In the genomic region with DNA sequence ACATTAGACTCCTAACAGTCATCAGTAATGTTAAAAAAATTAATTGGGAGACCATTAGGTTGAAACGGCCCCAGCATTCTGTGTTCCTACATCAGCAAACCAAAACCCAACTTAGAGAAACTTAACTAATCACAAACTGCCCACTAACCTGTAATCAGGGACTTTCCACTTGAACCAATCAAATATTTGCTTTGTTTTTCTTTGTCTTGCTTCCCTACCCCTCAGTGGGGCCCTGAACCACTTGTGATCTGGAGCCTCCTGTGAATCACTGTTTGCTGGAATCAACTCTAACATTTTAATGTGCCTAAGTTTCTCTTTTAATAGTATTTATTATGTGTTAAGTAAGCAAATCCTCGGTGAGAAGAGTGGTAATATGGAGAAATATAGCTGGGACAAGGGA, we compare ENCODE assay signal across 28 cellular contexts.
"Had no signal": no experiment of that assay in that cellular context is flagged by ENCODE, and none has a peak within 500 bp of the region (broad histone marks: within the 10 kb centered on the region; RNA-seq: fewer than 3 reads in every experiment).

No MANE protein-coding gene starts in this region.

- H3K27ac Mint-ChIP-seq: activated CD4-positive, alpha-beta T cell treated with anti-CD3 and anti-CD28 coated beads for 36 hours; activated CD8-positive, alpha-beta memory T cell treated with anti-CD3 and anti-CD28 coated beads, Interleukin-2, amount 10 ng/mL, durations not matched to agents 7 days and 5 days; activated CD8-positive, alpha-beta T cell treated with anti-CD3 and anti-CD28 coated beads, Interleukin-2, amount 10 ng/mL, durations not matched to agents 7 days and 5 days; activated naive CD4-positive, alpha-beta T cell treated with anti-CD3 and anti-CD28 coated beads, Interleukin-2, amount 50 U/mL, for 24 hours; activated naive CD8-positive, alpha-beta T cell treated with anti-CD3 and anti-CD28 coated beads, Interleukin-2, amount 50 U/mL, for 24 hours; activated T-helper 2 cell treated with anti-CD3 and anti-CD28 coated beads, Interferon-gamma antibody, Interleukin-2, Interleukin-4, amounts not matched to agents 10 μg/mL and 5 μg/mL and 100 μg/mL, durations not matched to agents 14 hours and 24 hours and 36 hours; nephron had no signal

- H3K36me3 ChIP-seq: neutrophil, ovary, vagina had no signal

- FAIRE-seq: bronchial epithelial cell, colon, endometrium, frontal cortex had no signal

- ATAC-seq: activated CD4-positive, alpha-beta T cell treated with anti-CD3 and anti-CD28 coated beads for 36 hours; activated CD8-positive, alpha-beta memory T cell treated with anti-CD3 and anti-CD28 coated beads, Interleukin-2, amount 10 ng/mL, durations not matched to agents 7 days and 5 days; activated CD8-positive, alpha-beta T cell treated with anti-CD3 and anti-CD28 coated beads, Interleukin-2, amount 10 ng/mL, durations not matched to agents 7 days and 5 days; activated naive CD8-positive, alpha-beta T cell treated with anti-CD3 and anti-CD28 coated beads, Interleukin-2, amount 50 U/mL, for 24 hours; left ventricle myocardium superior; sciatic nerve; stimulated activated naive CD8-positive, alpha-beta T cell treated with anti-CD3 and anti-CD28 coated beads, Interleukin-15, Interleukin-2, amounts not matched to agents 100 U/mL and 50 U/mL, for 24 hours had no signal

- H3K27ac ChIP-seq: neutrophil, ovary, skin epidermis, testis, vagina had no signal

- H3K4me3 ChIP-seq: ovary, skin epidermis, testis, vagina had no signal

- H3K9me3 Mint-ChIP-seq: activated naive CD4-positive, alpha-beta T cell treated with anti-CD3 and anti-CD28 coated beads, Interleukin-2, amount 50 U/mL, for 24 hours; activated naive CD8-positive, alpha-beta T cell treated with anti-CD3 and anti-CD28 coated beads, Interleukin-2, amount 50 U/mL, for 24 hours; activated T-helper 2 cell treated with anti-CD3 and anti-CD28 coated beads, Interferon-gamma antibody, Interleukin-2, Interleukin-4, amounts not matched to agents 10 μg/mL and 5 μg/mL and 100 μg/mL, durations not matched to agents 14 hours and 24 hours and 36 hours; central memory CD8-positive, alpha-beta T cell; nephron had no signal

- H3K36me3 Mint-ChIP-seq: activated CD8-positive, alpha-beta memory T cell treated with anti-CD3 and anti-CD28 coated beads, Interleukin-2, amount 10 ng/mL, durations not matched to agents 7 days and 5 days; activated naive CD4-positive, alpha-beta T cell treated with anti-CD3 and anti-CD28 coated beads, Interleukin-2, amount 50 U/mL, for 24 hours had no signal

- DNase-seq: activated CD4-positive, alpha-beta T cell treated with anti-CD3 and anti-CD28 coated beads for 36 hours; activated CD4-positive, CD25-positive, alpha-beta regulatory T cell; activated CD8-positive, alpha-beta memory T cell treated with anti-CD3 and anti-CD28 coated beads, Interleukin-2, amount 10 ng/mL, durations not matched to agents 7 days and 5 days; activated CD8-positive, alpha-beta T cell treated with anti-CD3 and anti-CD28 coated beads, Interleukin-2, amount 10 ng/mL, durations not matched to agents 7 days and 5 days; activated naive CD8-positive, alpha-beta T cell treated with anti-CD3 and anti-CD28 coated beads, Interleukin-2, amount 50 U/mL, for 24 hours; activated T-cell treated with anti-CD3 and anti-CD28 coated beads, Interleukin-2, amount 50 U/mL, for 48 hours; effector CD8-positive, alpha-beta T cell; left ventricle myocardium superior; mesendoderm; ovary; retina; stimulated activated CD4-positive, alpha-beta T cell treated with anti-CD3 and anti-CD28 coated beads, Interleukin-12 subunit alpha, Interleukin-12 subunit beta, amount 100 ng/mL, for 4 hours; stimulated activated CD4-positive, alpha-beta T cell treated with anti-CD3 and anti-CD28 coated beads, Interleukin-4, amount 100 ng/mL, for 1 hour; stimulated activated naive CD8-positive, alpha-beta T cell treated with anti-CD3 and anti-CD28 coated beads, Interleukin-15, Interleukin-2, amounts not matched to agents 100 U/mL and 50 U/mL, for 24 hours; testis; trophoblast cell had no signal

- H3K4me1 Mint-ChIP-seq: activated CD4-positive, alpha-beta T cell treated with anti-CD3 and anti-CD28 coated beads for 36 hours; activated CD8-positive, alpha-beta memory T cell treated with anti-CD3 and anti-CD28 coated beads, Interleukin-2, amount 10 ng/mL, durations not matched to agents 7 days and 5 days; activated naive CD4-positive, alpha-beta T cell treated with anti-CD3 and anti-CD28 coated beads, Interleukin-2, amount 50 U/mL, for 24 hours; activated naive CD8-positive, alpha-beta T cell treated with anti-CD3 and anti-CD28 coated beads, Interleukin-2, amount 50 U/mL, for 24 hours; central memory CD8-positive, alpha-beta T cell had no signal

- H3K4me3 Mint-ChIP-seq: activated CD4-positive, alpha-beta T cell treated with anti-CD3 and anti-CD28 coated beads for 36 hours; activated CD8-positive, alpha-beta memory T cell treated with anti-CD3 and anti-CD28 coated beads, Interleukin-2, amount 10 ng/mL, durations not matched to agents 7 days and 5 days; activated CD8-positive, alpha-beta T cell treated with anti-CD3 and anti-CD28 coated beads, Interleukin-2, amount 10 ng/mL, durations not matched to agents 7 days and 5 days; activated naive CD4-positive, alpha-beta T cell treated with anti-CD3 and anti-CD28 coated beads, Interleukin-2, amount 50 U/mL, for 24 hours; activated naive CD8-positive, alpha-beta T cell treated with anti-CD3 and anti-CD28 coated beads, Interleukin-2, amount 50 U/mL, for 24 hours; central memory CD8-positive, alpha-beta T cell; nephron had no signal

- H3K9me3 ChIP-seq: neutrophil, ovary, testis, vagina had no signal

- H3K27me3 ChIP-seq: ovary, testis, vagina had no signal
